8 cellular contexts compared by ENCODE assay signal in the genomic region with DNA sequence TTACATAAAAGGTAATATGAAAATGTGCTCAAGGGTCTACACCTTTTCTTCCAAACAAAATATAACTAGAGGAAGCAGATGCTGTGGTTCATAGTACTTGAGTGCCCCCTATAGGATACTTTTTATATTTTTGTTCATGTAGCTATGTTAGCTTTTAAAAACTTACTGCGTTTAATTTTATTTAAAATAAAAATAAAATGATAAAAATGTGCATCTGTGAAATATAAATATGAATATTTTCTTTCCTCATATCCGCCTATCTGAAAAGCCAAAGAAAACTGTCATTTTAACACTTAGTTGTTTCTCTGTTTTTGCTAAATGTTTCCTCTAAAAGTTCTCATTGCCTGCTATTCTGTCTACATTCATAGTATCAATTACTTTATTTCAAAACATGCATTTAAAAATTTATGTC. TPM values are rescaled to one million over a fixed set of nuclear protein-coding genes. Genes with fewer than 3 reads are reported as not detected.
DNase-seq lines count a peak whose midpoint lies in the region; ATAC-seq, FAIRE-seq and TF ChIP-seq lines count a peak whose summit lies in the region.

No MANE protein-coding gene starts in this region.

- no peaks in the 10 kb centered on the region for H3K4me1 Mint-ChIP-seq in GM23338

- no peak overlapping the region for H3K4me2 ChIP-seq in GM23338

- H3K4me3 Mint-ChIP-seq in GM23338: no peak overlapping the region

- WGBS in prostate gland: 5% methylated on average over 2 of the region's 2 CpGs

- no peaks in the 10 kb centered on the region for H3F3A ChIP-seq in GM23338 (replicated peaks; ENCODE audit: low read depth)

- peak; percentile 35; the same call in 1 of the 3 replicates for ATAC-seq in GM23338

- intact Hi-C loops in prostate gland (cut with DNase I): no loop called here

- DNase-seq in CMK (ENCODE audit: low read depth): peak; percentile 1
- peak; percentile 72 for DNase-seq in GM23338 (ENCODE audit: low spot score)
- DNase-seq in NCI-H748 (lab: John Stamatoyannopoulos, UW; ENCODE audit: unreplicated experiment): peak; percentile 21
- no peak for DNase-seq in coronary artery (ENCODE audit: low spot score)
- DNase-seq in prostate gland (ENCODE audit: low spot score): no peak
- no peak for DNase-seq in cerebellar nuclear complex (lab: John Stamatoyannopoulos, UW)
- DNase-seq in WERI-Rb-1: no peak
- DNase-seq in GM19239 (ENCODE audit: insufficient read length, low spot score): no peak

- H3K9me3 ChIP-seq in prostate gland: no peaks in the 10 kb centered on the region
- no peaks in the 10 kb centered on the region for H3K9me3 ChIP-seq in WERI-Rb-1 (ENCODE audit: severe bottlenecking)

- FAIRE-seq in GM19239 (lab: Jason Lieb, UNC): no peak

- H3K4me1 ChIP-seq in GM23338 (ENCODE audit: insufficient read depth) (no peaks in the 10 kb centered on the region), prostate gland (replicated peaks) (no peaks in the 10 kb centered on the region)

- no peak overlapping the region for H2AFZ ChIP-seq in GM23338

- H4K20me1 ChIP-seq in GM23338 (replicated peaks; ENCODE audit: insufficient read depth): no peaks in the 10 kb centered on the region

- H3K27me3 Mint-ChIP-seq in GM23338 (ENCODE audit: insufficient read depth, low read depth, poor library complexity): peaks cover 1% of the 10 kb centered on the region

- no peaks in the 10 kb centered on the region for H3K27me3 ChIP-seq in GM23338 (ENCODE audit: insufficient read depth)
- no peaks in the 10 kb centered on the region for H3K27me3 ChIP-seq in prostate gland (replicated peaks; ENCODE audit: insufficient read depth)
- H3K27me3 ChIP-seq in WERI-Rb-1 (ENCODE audit: insufficient read depth, low read depth, severe bottlenecking): no peaks in the 10 kb centered on the region

- H3K36me3 ChIP-seq in GM23338 (ENCODE audit: insufficient read depth): no peaks in the 10 kb centered on the region
- H3K36me3 ChIP-seq in prostate gland: no peaks in the 10 kb centered on the region
- H3K36me3 ChIP-seq in WERI-Rb-1: no peaks in the 10 kb centered on the region

- no peaks in the 10 kb centered on the region for H3K9me3 Mint-ChIP-seq in GM23338

- no peaks in the 10 kb centered on the region for H3K9me2 ChIP-seq in GM23338 (ENCODE audit: insufficient read depth)

- no peak for TF ChIP-seq POLR2A in prostate gland (IDR thresholded peaks at IDR 0.05)

- H3K27ac ChIP-seq in GM23338 (ENCODE audit: low read depth) (no peak overlapping the region), coronary artery (no peak overlapping the region), prostate gland (no peak overlapping the region), WERI-Rb-1 (no peak overlapping the region)

- no peaks in the 10 kb centered on the region for H3K36me3 Mint-ChIP-seq in GM23338 (ENCODE audit: low read depth)

- TF ChIP-seq CTCF in GM23338 (conservative IDR thresholded peaks at IDR 0.05; ENCODE audit: low read depth in 2 of 2) (peak; percentile 57 to 79), coronary artery (IDR thresholded peaks at IDR 0.05) (peak; percentile 59), prostate gland (IDR thresholded peaks at IDR 0.05) (peak in 3 of 4 experiments; percentile 44 to 51 (median 45)), WERI-Rb-1 (IDR thresholded peaks at IDR 0.05; ENCODE audit: low read depth, low read length) (no peak)

- no peak overlapping the region for H3K27ac Mint-ChIP-seq in GM23338

- H3K4me3 ChIP-seq in GM23338: no peak overlapping the region
- no peak overlapping the region for H3K4me3 ChIP-seq in coronary artery
- no peak overlapping the region for H3K4me3 ChIP-seq in prostate gland
- H3K4me3 ChIP-seq in WERI-Rb-1 (ENCODE audit: low read depth, low read length): no peak overlapping the region

- H3K79me2 ChIP-seq in GM23338 (replicated peaks; ENCODE audit: insufficient read depth): no peaks in the 10 kb centered on the region

TF ChIP-seq in GM23338, 12 proteins besides CTCF, POLR2A, EP300 and RAD21:
- no peak for TF ChIP-seq STAT1 (IDR thresholded peaks at IDR 0.05; ENCODE audit: unreplicated experiment)
- TF ChIP-seq JUNB (IDR thresholded peaks at IDR 0.05; ENCODE audit: unreplicated experiment): no peak
- TF ChIP-seq CREB1 (CRISPR knock-in tag; IDR thresholded peaks at IDR 0.05; ENCODE audit: low read depth): no peak

RNA-seq across cellular contexts. Expression of a gene that starts 9.6 kb away (rescaled TPM):
- 0.89 and 0.97 TPM in 2 replicates for total RNA-seq in GM23338 (2014; rRNA removed; shearing (Covaris generic))
- 0.15 and 0.37 TPM in 2 replicates for polyA plus RNA-seq in GM23338 (2016; fragmentation: Nextera tagmentation; extraction: Ambion mirVana)
- 1 to 10 TPM in 1 of 2 donors, under 1 TPM in 1; 0.91 to 1.2 TPM for total RNA-seq in prostate gland

Comparison
In these comparisons a context has a peak if more than half of its experiments do, and no peak if none do; other contexts are left out.
1. DNase-seq: peak in CMK (single experiment), GM23338 (single experiment) and NCI-H748 (single experiment); none in coronary artery (single experiment), prostate gland (single experiment), cerebellar nuclear complex (0 of 2), WERI-Rb-1 (single experiment) and GM19239 (single experiment).